Comparison of ENCODE assay signal across 8 cellular contexts in the genomic region with DNA sequence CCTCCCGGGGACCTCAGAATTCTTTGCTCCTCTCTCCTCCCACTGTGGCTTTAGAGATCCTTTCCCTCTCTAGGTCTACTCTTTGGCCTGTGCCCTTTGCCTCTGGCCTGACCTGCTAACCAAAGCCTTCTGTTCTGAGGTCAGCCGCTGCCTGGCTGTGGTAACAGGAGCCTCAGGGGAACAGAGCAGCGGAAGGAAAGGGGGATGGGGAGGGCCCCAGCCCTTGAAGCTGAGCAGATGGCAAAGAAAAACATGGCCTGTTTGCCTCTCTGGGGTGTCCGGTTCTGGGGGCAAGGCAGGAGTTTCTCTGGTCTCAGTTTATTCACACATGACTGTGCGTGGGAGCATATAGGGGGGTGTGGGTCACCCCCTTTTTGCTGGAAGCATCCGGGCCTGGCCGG. TPM values are rescaled to one million over a fixed set of nuclear protein-coding genes. Genes with fewer than 3 reads are reported as not detected.
DNase-seq lines count a peak whose midpoint lies in the region; ATAC-seq and TF ChIP-seq lines count a peak whose summit lies in the region.

No MANE protein-coding gene starts in this region.

- H3K27me3 ChIP-seq in stomach: peaks cover 0 to 89% (median 13%) of the 10 kb centered on the region in 3 donors

- WGBS in stomach, 5 donors: 37 to 46% (median 43%) methylated on average over 7 of the region's 7 CpGs

- peak; percentile 95 for ATAC-seq in GM18907 (IDR thresholded peaks at IDR 0.05; ENCODE audit: unreplicated experiment)
- peak; percentile 97 for ATAC-seq in HG03135 (IDR thresholded peaks at IDR 0.05; ENCODE audit: unreplicated experiment)
- ATAC-seq in stimulated activated memory B cell treated with anti-CD40 and anti-IgM and Interleukin-4, amounts not matched to agents 10 μg/mL and 1 μg/mL and 100 μg/mL, for 72 hours: peak; percentile 97

- no peak overlapping the region for H3K27ac ChIP-seq in stomach

- no peaks in the 10 kb centered on the region for H3K36me3 Mint-ChIP-seq in stimulated activated memory B cell treated with anti-CD40 and anti-IgM and Interleukin-4, amounts not matched to agents 10 μg/mL and 1 μg/mL and 100 μg/mL, for 72 hours

- peak; percentile 32 for DNase-seq in AG10803 (ENCODE audit: low read depth)
- DNase-seq in SW480 (ENCODE audit: low spot score): peak; percentile 79
- DNase-seq in fibroblast of pulmonary artery (ENCODE audit: low read depth): peak; percentile 16
- DNase-seq in OCI-M2 (lab: John Stamatoyannopoulos, UW; ENCODE audit: unreplicated experiment): no peak
- no peak for DNase-seq in stomach

- no peak for TF ChIP-seq POLR2A in stomach (IDR thresholded peaks at IDR 0.05)

- H3K4me3 Mint-ChIP-seq in stimulated activated memory B cell treated with anti-CD40 and anti-IgM and Interleukin-4, amounts not matched to agents 10 μg/mL and 1 μg/mL and 100 μg/mL, for 72 hours: peak overlapping the region; percentile 38

- H3K9me3 ChIP-seq in stomach: no peaks in the 10 kb centered on the region

- no peaks in the 10 kb centered on the region for H3K36me3 ChIP-seq in stomach

- H3K4me1 ChIP-seq in stomach: peaks cover 0 to 5% (median 0%) of the 10 kb centered on the region in 4 donors

- H3K4me3 ChIP-seq in AG10803 (ENCODE audit: low read length) (no peak overlapping the region), fibroblast of pulmonary artery (replicated peaks; ENCODE audit: low read depth, low read length) (no peak overlapping the region), stomach (no peak overlapping the region)

- H3K4me1 Mint-ChIP-seq in stimulated activated memory B cell treated with anti-CD40 and anti-IgM and Interleukin-4, amounts not matched to agents 10 μg/mL and 1 μg/mL and 100 μg/mL, for 72 hours: peaks cover 31% of the 10 kb centered on the region

- peaks cover 14% of the 10 kb centered on the region for H3K27me3 Mint-ChIP-seq in stimulated activated memory B cell treated with anti-CD40 and anti-IgM and Interleukin-4, amounts not matched to agents 10 μg/mL and 1 μg/mL and 100 μg/mL, for 72 hours

- H3K9me3 Mint-ChIP-seq in stimulated activated memory B cell treated with anti-CD40 and anti-IgM and Interleukin-4, amounts not matched to agents 10 μg/mL and 1 μg/mL and 100 μg/mL, for 72 hours: no peaks in the 10 kb centered on the region

- TF ChIP-seq CTCF in AG10803 (conservative IDR thresholded peaks at IDR 0.05; ENCODE audit: low read length): no peak
- no peak for TF ChIP-seq CTCF in fibroblast of pulmonary artery (IDR thresholded peaks at IDR 0.05; ENCODE audit: low read length, missing control alignments)
- TF ChIP-seq CTCF in stomach (IDR thresholded peaks at IDR 0.05): no peak

- peak overlapping the region; percentile 65 for H3K27ac Mint-ChIP-seq in stimulated activated memory B cell treated with anti-CD40 and anti-IgM and Interleukin-4, amounts not matched to agents 10 μg/mL and 1 μg/mL and 100 μg/mL, for 72 hours

- intact Hi-C loops in stomach (cut with DNase I; ENCODE audit: low total_unique reads): no loop called here

- TF ChIP-seq EP300 in stomach (IDR thresholded peaks at IDR 0.05): no peak

RNA-seq across cellular contexts. Expression of a gene that starts 28.2 kb away (rescaled TPM):
- total RNA-seq in stomach: under 1 TPM in 1 of 5 donors, not detected in 4; 0.55 TPM
- polyA plus RNA-seq in stomach: under 1 TPM in 2 of 3 donors, not detected in 1; 0.20 to 0.31 TPM

Comparison
In these comparisons a context has a peak if more than half of its experiments do, and no peak if none do; other contexts are left out.
1. DNase-seq: peak in AG10803 (single experiment), SW480 (single experiment) and fibroblast of pulmonary artery (single experiment); none in OCI-M2 (single experiment) and stomach (single experiment).
2. Peak in every context shown above with its lines, with median percentiles within 50 percentile points of each other: ATAC-seq.